ENCODE assay signal across 1 cellular context in genomic region chr14:105890474-105891220, GRCh38.
TF ChIP-seq lines count a peak whose summit lies in the region.

No MANE protein-coding gene starts in this region.

TF ChIP-seq in K562, 482 proteins besides CTCF, POLR2A, EP300 and RAD21 (continued from another document):
- TF ChIP-seq, protein P1, sequence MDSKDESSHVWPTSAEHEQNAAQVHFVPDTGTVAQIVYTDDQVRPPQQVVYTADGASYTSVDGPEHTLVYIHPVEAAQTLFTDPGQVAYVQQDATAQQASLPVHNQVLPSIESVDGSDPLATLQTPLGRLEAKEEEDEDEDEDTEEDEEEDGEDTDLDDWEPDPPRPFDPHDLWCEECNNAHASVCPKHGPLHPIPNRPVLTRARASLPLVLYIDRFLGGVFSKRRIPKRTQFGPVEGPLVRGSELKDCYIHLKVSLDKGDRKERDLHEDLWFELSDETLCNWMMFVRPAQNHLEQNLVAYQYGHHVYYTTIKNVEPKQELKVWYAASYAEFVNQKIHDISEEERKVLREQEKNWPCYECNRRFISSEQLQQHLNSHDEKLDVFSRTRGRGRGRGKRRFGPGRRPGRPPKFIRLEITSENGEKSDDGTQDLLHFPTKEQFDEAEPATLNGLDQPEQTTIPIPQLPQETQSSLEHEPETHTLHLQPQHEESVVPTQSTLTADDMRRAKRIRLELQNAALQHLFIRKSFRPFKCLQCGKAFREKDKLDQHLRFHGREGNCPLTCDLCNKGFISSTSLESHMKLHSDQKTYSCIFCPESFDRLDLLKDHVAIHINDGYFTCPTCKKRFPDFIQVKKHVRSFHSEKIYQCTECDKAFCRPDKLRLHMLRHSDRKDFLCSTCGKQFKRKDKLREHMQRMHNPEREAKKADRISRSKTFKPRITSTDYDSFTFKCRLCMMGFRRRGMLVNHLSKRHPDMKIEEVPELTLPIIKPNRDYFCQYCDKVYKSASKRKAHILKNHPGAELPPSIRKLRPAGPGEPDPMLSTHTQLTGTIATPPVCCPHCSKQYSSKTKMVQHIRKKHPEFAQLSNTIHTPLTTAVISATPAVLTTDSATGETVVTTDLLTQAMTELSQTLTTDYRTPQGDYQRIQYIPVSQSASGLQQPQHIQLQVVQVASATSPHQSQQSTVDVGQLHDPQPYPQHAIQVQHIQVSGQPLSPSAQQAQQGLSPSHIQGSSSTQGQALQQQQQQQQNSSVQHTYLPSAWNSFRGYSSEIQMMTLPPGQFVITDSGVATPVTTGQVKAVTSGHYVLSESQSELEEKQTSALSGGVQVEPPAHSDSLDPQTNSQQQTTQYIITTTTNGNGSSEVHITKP (IDR thresholded peaks at IDR 0.05; ENCODE audit: partially characterized antibody): no peak
- TF ChIP-seq FOXJ3 (CRISPR knock-in tag; IDR thresholded peaks at IDR 0.05) (no peak), TAF1 (IDR thresholded peaks at IDR 0.05; ENCODE audit: control insufficient read depth, extremely low read depth, insufficient read depth, low read length, severe bottlenecking) (no peak), RFX1 (IDR thresholded peaks at IDR 0.05) (no peak), ZNF263 (CRISPR knock-in tag; IDR thresholded peaks at IDR 0.05; ENCODE audit: borderline replicate concordance) (no peak), ZKSCAN3 (CRISPR knock-in tag; IDR thresholded peaks at IDR 0.05) (no peak), THRAP3 (IDR thresholded peaks at IDR 0.05; ENCODE audit: borderline replicate concordance) (no peak), ZKSCAN8 (CRISPR knock-in tag; IDR thresholded peaks at IDR 0.05) (no peak)
TF ChIP-seq in K562: peak in this region for 0.
